In the genomic region with DNA sequence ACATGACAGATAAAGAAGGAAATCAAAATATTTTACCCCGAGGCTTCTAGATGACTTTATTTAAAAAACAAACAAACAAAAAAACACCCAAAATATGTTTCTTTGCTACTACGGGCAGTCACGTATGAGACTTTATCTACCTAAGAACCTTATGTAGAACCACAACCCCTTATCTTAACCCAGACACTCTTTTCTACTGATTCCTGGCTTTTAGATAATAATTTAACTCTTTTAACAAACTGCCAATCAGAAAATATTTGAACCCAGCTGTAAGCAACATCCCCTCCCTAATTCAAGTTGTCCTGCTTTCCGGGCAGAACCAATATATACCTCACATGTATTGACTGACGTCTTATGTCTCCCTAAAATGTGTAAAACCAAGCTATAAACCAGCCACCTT, we compare ENCODE assay signal across 15 cellular contexts. TPM values are rescaled to one million over a fixed set of nuclear protein-coding genes. Genes with fewer than 3 reads are reported as not detected.
DNase-seq lines count a peak whose midpoint lies in the region; ATAC-seq, FAIRE-seq and TF ChIP-seq lines count a peak whose summit lies in the region.
"Had no signal": no experiment of that assay in that cellular context is flagged by ENCODE, and none has a peak within 500 bp of the region (broad histone marks: within the 10 kb centered on the region; RNA-seq: fewer than 3 reads in every experiment).

No MANE protein-coding gene starts in this region.

- H3K4me1 ChIP-seq in K562 (replicated peaks in 1 of 2; ENCODE audit: control insufficient read depth in 2 of 2, insufficient read depth in 2 of 2, low read length in 2 of 2) = peaks cover 3 to 24% of the 10 kb centered on the region in 2 experiments; a peak in 4 of 5 replicates

- no peak for TF ChIP-seq RAD21 in K562 (CRISPR knock-in tag; conservative IDR thresholded peaks at IDR 0.05 in 1 of 2, IDR thresholded peaks at IDR 0.05 in 1 of 2)

- H4K20me1 ChIP-seq in K562 (replicated peaks; ENCODE audit: control insufficient read depth, insufficient read depth, low read length) = peaks cover 6% of the 10 kb centered on the region; the same call in 1 of the 2 replicates

- TF ChIP-seq CTCF in K562 (IDR thresholded peaks at IDR 0.05 in 2 of 3, conservative IDR thresholded peaks at IDR 0.05 in 1 of 3; ENCODE audit: insufficient read depth in 2 of 3, low read depth in 1 of 3, low read length in 3 of 3) (no peak), nephron progenitor cell (IDR thresholded peaks at IDR 0.05) (no peak)

- FAIRE-seq in GM19239 (lab: Jason Lieb, UNC) = peak; percentile 56
- no peak for FAIRE-seq in K562 (lab: Jason Lieb, UNC)
- FAIRE-seq: GM12878, H54 had no signal

- no peak overlapping the region for H2AFZ ChIP-seq in K562 (ENCODE audit: low read depth, low read length)

- H3K9ac ChIP-seq in K562 (ENCODE audit: insufficient read depth in 1 of 2, low read depth in 2 of 2, low read length in 2 of 2) = no peak overlapping the region

- H3K27me3 ChIP-seq in K562 (ENCODE audit: control insufficient read depth in 2 of 2, insufficient read depth in 2 of 2, low read length in 2 of 2) = no peaks in the 10 kb centered on the region

- peaks cover 40% of the 10 kb centered on the region for H3K4me1 Mint-ChIP-seq in nephron progenitor cell

- peaks cover 59% of the 10 kb centered on the region for H3K79me2 ChIP-seq in K562 (ENCODE audit: control insufficient read depth, insufficient read depth, low read length)

- H3K27me3 Mint-ChIP-seq in nephron progenitor cell (ENCODE audit: low read depth, poor library complexity) = no peaks in the 10 kb centered on the region
- H3K27me3 Mint-ChIP-seq: B cell; CD4-positive, alpha-beta memory T cell had no signal

- peaks cover 6% of the 10 kb centered on the region for H3K9me3 Mint-ChIP-seq in nephron progenitor cell
- H3K9me3 Mint-ChIP-seq: CD4-positive, alpha-beta memory T cell had no signal

- in situ Hi-C loops in K562 (cut with MboI) = no loop called here

- H3K9me1 ChIP-seq in K562 (ENCODE audit: control insufficient read depth, insufficient read depth, low read length) = no peaks in the 10 kb centered on the region

- peak; percentile 52 for TF ChIP-seq EP300 in K562 (IDR thresholded peaks at IDR 0.05; ENCODE audit: low read length)

- POLR2A ChIA-PET in K562 (lab: Yijun Ruan, JAX) = interaction anchor here (0.6 to 3.0 kb wide), 6 partner anchors 11 to 720 kb away, joined by 3 to 17 read pairs (median 3); no protein-coding TSS in a partner anchor

- no peak overlapping the region for H3K4me3 ChIP-seq in K562
- H3K4me3 ChIP-seq: GM12878 had no signal

- 19% methylated on average over 5 of the region's 5 CpGs for WGBS in K562 (ENCODE audit: insufficient coverage, low coverage, missing lambda C conversion rate)

- peak; percentile 33 for ATAC-seq in K562

- CTCF ChIA-PET in K562 (lab: Yijun Ruan, JAX; ENCODE audit: low intra/inter-chr PET ratio) = no interaction called here

- intact Hi-C loops in K562 (cut with micrococcal nuclease) = loop anchor here (1.0 kb wide), 1 partner anchor 10 kb away; no protein-coding TSS in a partner anchor

- no peak for TF ChIP-seq POLR2A in K562 (conservative IDR thresholded peaks at IDR 0.05)

- H3K9me3 ChIP-seq in K562 (replicated peaks; ENCODE audit: control insufficient read depth, insufficient read depth, low read depth, low read length) = no peaks in the 10 kb centered on the region

- H3K27ac Mint-ChIP-seq in nephron progenitor cell = peak overlapping the region; percentile 18
- H3K27ac Mint-ChIP-seq: B cell; CD4-positive, alpha-beta memory T cell had no signal

- BruUV-seq in K562 (replicated peaks; lab: Mats Ljungman, UMichigan) = no TSS peak

- no peak overlapping the region for H3K4me3 Mint-ChIP-seq in nephron progenitor cell
- H3K4me3 Mint-ChIP-seq: B cell; CD4-positive, alpha-beta memory T cell had no signal

- H3K27ac ChIP-seq in K562 (ENCODE audit: extremely low read depth, low read depth, low read length) = no peak overlapping the region
- H3K27ac ChIP-seq: C4-2B had no signal

- H3K36me3 ChIP-seq in K562 (ENCODE audit: control insufficient read depth, insufficient read depth, low read length) = peaks cover 80% of the 10 kb centered on the region

- H3K4me2 ChIP-seq in K562 (ENCODE audit: insufficient read depth, low read length) = no peak overlapping the region

- no peak for DNase-seq in GM19239 (ENCODE audit: insufficient read length, low spot score)
- peak in 1 of 4 experiments; percentile 21 for DNase-seq in K562 (ENCODE audit: extremely low read depth in 1 of 4, low spot score in 3 of 4)
- DNase-seq in nephron progenitor cell = no peak
- no peak for DNase-seq in kidney tubule cell (ENCODE audit: low spot score)
- DNase-seq in iPS-NIHi7 (ENCODE audit: extremely low spot score) = no peak
- DNase-seq in NCI-H82 (lab: John Stamatoyannopoulos, UW) = no peak
- DNase-seq: CD4-positive, alpha-beta memory T cell; DMS153; DMS79; GF-D8; HCEC 1CT had no signal

- H3K36me3 Mint-ChIP-seq in nephron progenitor cell (ENCODE audit: low read depth) = peaks cover 60% of the 10 kb centered on the region

TF ChIP-seq in K562, 482 proteins besides CTCF, POLR2A, EP300 and RAD21 (continues in another document):
- TF ChIP-seq NCOA2 (IDR thresholded peaks at IDR 0.05; ENCODE audit: partially characterized antibody in 2 of 2) (no peak), TEAD4 (IDR thresholded peaks at IDR 0.05; ENCODE audit: low read length) (peak; percentile 84), TEAD4 (CRISPR knock-in tag; IDR thresholded peaks at IDR 0.05; ENCODE audit: borderline replicate concordance) (no peak), MEIS2 (IDR thresholded peaks at IDR 0.05; ENCODE audit: partially characterized antibody) (peak; percentile 37), ZNF316 (IDR thresholded peaks at IDR 0.05) (no peak), BMI1 (IDR thresholded peaks at IDR 0.05; ENCODE audit: low read length) (no peak), SMARCA4 (IDR thresholded peaks at IDR 0.05) (peak; percentile 52; the same call in 1 of the 2 replicates), CREM (IDR thresholded peaks at IDR 0.05; ENCODE audit: low read depth) (no peak), MTA2 (IDR thresholded peaks at IDR 0.05; ENCODE audit: low read depth) (0 out of 2 replicates have a peak, but pooled peaks have one; percentile 36), TCF3 (CRISPR knock-in tag; IDR thresholded peaks at IDR 0.05) (peak; percentile 55)
- TF ChIP-seq, protein P1, sequence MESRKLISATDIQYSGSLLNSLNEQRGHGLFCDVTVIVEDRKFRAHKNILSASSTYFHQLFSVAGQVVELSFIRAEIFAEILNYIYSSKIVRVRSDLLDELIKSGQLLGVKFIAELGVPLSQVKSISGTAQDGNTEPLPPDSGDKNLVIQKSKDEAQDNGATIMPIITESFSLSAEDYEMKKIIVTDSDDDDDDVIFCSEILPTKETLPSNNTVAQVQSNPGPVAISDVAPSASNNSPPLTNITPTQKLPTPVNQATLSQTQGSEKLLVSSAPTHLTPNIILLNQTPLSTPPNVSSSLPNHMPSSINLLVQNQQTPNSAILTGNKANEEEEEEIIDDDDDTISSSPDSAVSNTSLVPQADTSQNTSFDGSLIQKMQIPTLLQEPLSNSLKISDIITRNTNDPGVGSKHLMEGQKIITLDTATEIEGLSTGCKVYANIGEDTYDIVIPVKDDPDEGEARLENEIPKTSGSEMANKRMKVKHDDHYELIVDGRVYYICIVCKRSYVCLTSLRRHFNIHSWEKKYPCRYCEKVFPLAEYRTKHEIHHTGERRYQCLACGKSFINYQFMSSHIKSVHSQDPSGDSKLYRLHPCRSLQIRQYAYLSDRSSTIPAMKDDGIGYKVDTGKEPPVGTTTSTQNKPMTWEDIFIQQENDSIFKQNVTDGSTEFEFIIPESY (CRISPR knock-in tag; IDR thresholded peaks at IDR 0.05) = no peak

RNA-seq across cellular contexts. Expression of a gene that starts 15.4 kb away (rescaled TPM):
- total RNA-seq in K562 (2011; cell fraction: chromatin; rRNA removed; ENCODE audit: low replicate concordance) = 35.9 and 91.6 TPM in 2 replicates
- 22.5 and 58.2 TPM in 2 replicates for total RNA-seq in K562 (2011; cell fraction: nucleolus; rRNA removed)
- 57.6 and 78.6 TPM in 2 replicates for total RNA-seq in K562 (2011; cell fraction: nucleoplasm; rRNA removed)
- total RNA-seq in K562 (2014; rRNA removed) (18.3 and 18.4 TPM in 2 replicates), K562 (2014; rRNA removed; fragmentation: Illumina TruSeq; extraction: Trizol) (51.0 and 56.5 TPM in 2 replicates), K562 (2015; rRNA removed; fragmentation: Illumina TruSeq; extraction: Trizol) (34.0 and 36.4 TPM in 2 replicates), K562 (2021) (50.4 and 55.0 TPM in 2 replicates)
- polyA plus RNA-seq in K562 (2011; rRNA removed) (72.9 and 81.1 TPM in 2 replicates), K562 (2014; fragmentation: Illumina TruSeq; extraction: Trizol) (58.8 and 82.6 TPM in 2 replicates), K562 (2014; fragmentation: Nextera tagmentation; extraction: Ambion mirVana) (10 to 100 TPM; 30.9 to 31.0 TPM), K562 (2014; rRNA removed) (46.0 and 77.8 TPM in 2 replicates)
- 21.1 and 30.4 TPM in 2 replicates for polyA plus RNA-seq in K562 (2011; cell fraction: cytosol; rRNA removed)
- 29.4 and 50.1 TPM in 2 replicates for polyA plus RNA-seq in K562 (2011; cell fraction: nucleus; rRNA removed)
- polyA plus RNA-seq in K562 (2012) = 31.1 and 56.7 TPM in 2 replicates
- 66.7 and 67.9 TPM in 2 replicates for polyA minus RNA-seq in K562 (2011; rRNA and poly(A)+ RNA removed)
- 18.6 and 21.9 TPM in 2 replicates for polyA minus RNA-seq in K562 (2011; cell fraction: cytosol; rRNA and poly(A)+ RNA removed)
- 19.7 and 20.5 TPM in 2 replicates for polyA minus RNA-seq in K562 (2011; cell fraction: nucleus; rRNA and poly(A)+ RNA removed)
